10 cellular contexts compared by ENCODE assay signal in the genomic region with DNA sequence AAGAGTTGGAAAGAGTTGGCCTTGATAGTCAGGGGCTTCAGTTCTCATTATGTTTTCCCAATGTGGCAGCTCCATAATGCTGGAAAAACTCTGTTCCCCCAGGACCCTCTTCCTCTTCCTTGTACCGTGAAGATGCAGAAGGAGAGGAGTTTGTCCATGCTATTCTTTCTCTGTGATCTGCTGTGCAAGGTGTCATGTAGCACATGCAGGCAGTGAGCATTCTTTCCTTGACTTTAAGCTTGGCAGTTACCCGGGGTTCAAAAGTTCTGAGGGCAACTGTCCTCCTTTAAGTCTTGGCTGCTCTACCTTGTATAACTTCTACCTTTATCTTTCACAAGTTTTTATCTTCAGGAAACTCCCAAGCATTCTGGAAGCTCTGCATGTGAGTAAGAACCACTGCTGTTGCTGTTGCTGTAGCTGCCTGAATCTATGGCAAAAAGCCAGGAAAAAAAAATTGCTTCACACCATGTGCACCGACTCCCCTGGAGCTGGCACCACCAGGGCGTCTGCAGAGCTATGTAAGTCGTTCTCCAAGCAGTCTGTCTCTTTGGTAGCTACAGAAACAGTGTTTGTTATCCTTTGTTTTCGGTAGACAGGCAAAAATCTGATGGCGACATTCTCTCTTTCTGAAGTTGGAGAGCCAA. TPM values are rescaled to one million over a fixed set of nuclear protein-coding genes. Genes with fewer than 3 reads are reported as not detected.
A peak's percentile ranks its signal among the peaks of the same experiment; 100 is the strongest.
DNase-seq lines count a peak whose midpoint lies in the region; ATAC-seq lines count a peak whose summit lies in the region.
"Had no signal": no experiment of that assay in that cellular context is flagged by ENCODE, and none has a peak within 500 bp of the region (broad histone marks: within the 10 kb centered on the region; RNA-seq: fewer than 3 reads in every experiment).

No MANE protein-coding gene starts in this region.

- H3K4me3 Mint-ChIP-seq in activated CD4-positive, alpha-beta memory T cell treated with anti-CD3 and anti-CD28 coated beads, Interleukin-2, amount 10 ng/mL, durations not matched to agents 7 days and 5 days, result no peak overlapping the region
- H3K4me3 Mint-ChIP-seq: naive thymus-derived CD8-positive, alpha-beta T cell had no signal

- H3K36me3 Mint-ChIP-seq in activated CD4-positive, alpha-beta memory T cell treated with anti-CD3 and anti-CD28 coated beads, Interleukin-2, amount 10 ng/mL, durations not matched to agents 7 days and 5 days (ENCODE audit: low read depth), result peaks cover 12% of the 10 kb centered on the region

- no peaks in the 10 kb centered on the region for H3K27me3 Mint-ChIP-seq in activated CD4-positive, alpha-beta memory T cell treated with anti-CD3 and anti-CD28 coated beads, Interleukin-2, amount 10 ng/mL, durations not matched to agents 7 days and 5 days
- H3K27me3 Mint-ChIP-seq: naive thymus-derived CD8-positive, alpha-beta T cell had no signal

- no peaks in the 10 kb centered on the region for H3K9me3 Mint-ChIP-seq in activated CD4-positive, alpha-beta memory T cell treated with anti-CD3 and anti-CD28 coated beads, Interleukin-2, amount 10 ng/mL, durations not matched to agents 7 days and 5 days
- H3K9me3 Mint-ChIP-seq: naive thymus-derived CD8-positive, alpha-beta T cell had no signal

- in situ Hi-C loops in T47D (cut with HindIII; ENCODE audit: low pct_unique_long_range_greater_than_20kb, low sequenced_read_pairs), result no loop called here

- peaks cover 4% of the 10 kb centered on the region for H3K4me1 Mint-ChIP-seq in activated CD4-positive, alpha-beta memory T cell treated with anti-CD3 and anti-CD28 coated beads, Interleukin-2, amount 10 ng/mL, durations not matched to agents 7 days and 5 days

- CTCF ChIA-PET in activated CD4-positive, alpha-beta memory T cell treated with anti-CD3 and anti-CD28 coated beads, Interleukin-2, amount 10 ng/mL, durations not matched to agents 7 days and 5 days (lab: Charles Lee), result interaction anchor here (1.3 kb wide), 1 partner anchor 74 kb away, joined by 6 read pairs; a partner anchor contains a TSS

- no peak overlapping the region for H3K27ac Mint-ChIP-seq in activated CD4-positive, alpha-beta memory T cell treated with anti-CD3 and anti-CD28 coated beads, Interleukin-2, amount 10 ng/mL, durations not matched to agents 7 days and 5 days

- POLR2A ChIA-PET in activated CD4-positive, alpha-beta memory T cell treated with anti-CD3 and anti-CD28 coated beads, Interleukin-2, amount 10 ng/mL, durations not matched to agents 7 days and 5 days (lab: Charles Lee), result no interaction called here

- ATAC-seq in GM18517 (IDR thresholded peaks at IDR 0.05; ENCODE audit: unreplicated experiment), result no peak
- ATAC-seq: naive thymus-derived CD8-positive, alpha-beta T cell had no signal

- DNase-seq in MV-4-11 (lab: John Stamatoyannopoulos, UW) (peak; percentile 49), T47D (ENCODE audit: low read depth in 1 of 2, low spot score in 1 of 2) (peak; percentile 4 to 5), iris pigment epithelial cell (ENCODE audit: low read depth) (peak; percentile 95), superior temporal gyrus (ENCODE audit: extremely low spot score) (peak; percentile 78), NCI-H128 (lab: John Stamatoyannopoulos, UW; ENCODE audit: unreplicated experiment) (no peak)
- DNase-seq in activated CD4-positive, alpha-beta memory T cell treated with anti-CD3 and anti-CD28 coated beads, Interleukin-2, amount 10 ng/mL, durations not matched to agents 7 days and 5 days, result no peak
- DNase-seq in activated naive CD4-positive, alpha-beta T cell treated with Interleukin-2 at 50 U/mL for 16 hours, result no peak
- DNase-seq: activated T-cell treated with anti-CD3 and anti-CD28 coated beads for 4 hours; naive thymus-derived CD8-positive, alpha-beta T cell had no signal

RNA-seq across cellular contexts. Expression of a gene that starts 42.7 kb away (rescaled TPM):
- 10 to 100 TPM; 59.0 to 61.4 TPM for total RNA-seq in activated CD4-positive, alpha-beta memory T cell treated with anti-CD3 and anti-CD28 coated beads, Interleukin-2, amount 10 ng/mL, durations not matched to agents 7 days and 5 days

Comparison
In these comparisons a context has a peak if more than half of its experiments do, and no peak if none do; other contexts are left out.
1. DNase-seq: peak in MV-4-11 (single experiment), T47D (2 of 2), iris pigment epithelial cell (single experiment) and superior temporal gyrus (single experiment); none in activated CD4-positive, alpha-beta memory T cell treated with anti-CD3 and anti-CD28 coated beads, Interleukin-2, amount 10 ng/mL, durations not matched to agents 7 days and 5 days (single experiment), activated naive CD4-positive, alpha-beta T cell treated with Interleukin-2 at 50 U/mL for 16 hours (single experiment) and NCI-H128 (single experiment).